In the genomic region with DNA sequence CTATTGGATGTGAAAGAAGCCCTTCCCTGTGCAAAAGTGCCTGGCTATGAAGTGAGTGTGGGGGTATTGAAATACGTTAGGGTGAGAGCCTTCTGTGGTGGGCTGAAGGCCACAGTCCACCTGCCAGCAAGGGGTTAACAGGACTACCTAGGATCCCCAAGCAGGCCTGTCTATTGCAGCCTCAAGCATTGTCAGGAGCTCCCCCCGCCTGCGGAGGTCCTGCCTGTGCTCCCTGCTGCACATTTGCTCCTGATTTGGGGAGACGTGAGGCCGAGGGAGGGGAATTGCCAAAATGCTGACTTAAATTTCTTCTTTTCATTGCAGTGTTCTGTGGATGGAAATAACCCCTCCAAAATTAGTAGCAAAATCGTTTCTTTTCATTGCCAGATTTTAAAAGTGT, we compare ENCODE assay signal across 9 cellular contexts. TPM values are rescaled to one million over a fixed set of nuclear protein-coding genes. Genes with fewer than 3 reads are reported as not detected.
"Had no signal": no experiment of that assay in that cellular context is flagged by ENCODE, and none has a peak within 500 bp of the region (broad histone marks: within the 10 kb centered on the region; RNA-seq: fewer than 3 reads in every experiment).

No MANE protein-coding gene starts in this region.

- H3K27ac ChIP-seq: HL-60 had no signal

- H3K4me3 Mint-ChIP-seq: H9 had no signal

- H3K27ac Mint-ChIP-seq: H9 had no signal

- ATAC-seq: HepG2, K562 had no signal

- H3K9me3 Mint-ChIP-seq: H9 had no signal

- H3K4me3 ChIP-seq: K562 had no signal

- DNase-seq: GOT3, H9, HCEC 1CT, IMR-90, KG1 had no signal

RNA-seq across cellular contexts. Expression of a gene that starts 56.2 kb away (rescaled TPM):
- total RNA-seq: H4, HepG2, IMR-90 had no signal
- polyA plus RNA-seq: HepG2, IMR-90 had no signal
